ENCODE assay signal across 1 cellular context in genomic region chr20:1945134-1945618, GRCh38.
TF ChIP-seq lines count a peak whose summit lies in the region.

No MANE protein-coding gene starts in this region.

TF ChIP-seq in H1, 55 proteins besides CTCF, POLR2A, EP300 and RAD21:
- TF ChIP-seq JUND (IDR thresholded peaks at IDR 0.05; ENCODE audit: low read length) = no peak
- no peak for TF ChIP-seq SAP30 (IDR thresholded peaks at IDR 0.05; ENCODE audit: insufficient read depth, insufficient replicate concordance, low read length)
- no peak for TF ChIP-seq ATF2 (IDR thresholded peaks at IDR 0.05; ENCODE audit: low read length)
- peak; percentile 65; the same call in 1 of the 2 replicates for TF ChIP-seq E2F6 (IDR thresholded peaks at IDR 0.05)
- TF ChIP-seq KDM5A (IDR thresholded peaks at IDR 0.05; ENCODE audit: low read length) = no peak
- TF ChIP-seq BCL11A (IDR thresholded peaks at IDR 0.05; ENCODE audit: low read depth in 2 of 2, low read length in 2 of 2) = no peak
